ENCODE assay signal across 8 cellular contexts in the genomic region with DNA sequence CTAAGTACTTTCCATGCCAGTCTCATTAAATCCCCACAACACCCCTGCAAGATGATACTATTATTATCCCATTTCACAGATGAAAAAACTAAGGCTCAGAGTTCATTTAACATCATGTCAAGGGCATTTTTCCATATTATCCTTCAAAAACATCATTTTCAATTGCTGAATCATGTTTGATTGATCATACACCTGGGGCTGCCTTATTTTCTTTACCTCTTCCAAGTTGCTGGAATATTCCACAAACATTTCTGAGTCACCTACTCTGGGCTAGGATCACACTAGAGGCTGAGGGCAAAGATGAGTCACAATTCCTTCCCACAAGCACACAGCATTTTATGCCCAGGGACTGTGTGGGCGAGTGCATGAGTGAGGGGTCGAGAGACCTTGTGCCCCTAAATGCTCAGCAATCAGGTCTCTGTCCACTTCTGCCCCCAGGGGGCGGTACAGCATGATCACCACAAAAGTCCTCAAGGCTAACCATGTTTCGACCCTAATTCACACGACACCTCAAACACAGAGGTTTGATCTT. TPM values are rescaled to one million over a fixed set of nuclear protein-coding genes. Genes with fewer than 3 reads are reported as not detected.
A peak's percentile ranks its signal among the peaks of the same experiment; 100 is the strongest.
DNase-seq lines count a peak whose midpoint lies in the region; TF ChIP-seq lines count a peak whose summit lies in the region.

No MANE protein-coding gene starts in this region.

- H3K4me3 ChIP-seq in LNCaP clone FGC (ENCODE audit: low read depth, low read length) (no peak overlapping the region), fibroblast of the aortic adventitia (ENCODE audit: low read depth, low read length) (no peak overlapping the region)

- TF ChIP-seq CTCF in LNCaP clone FGC (IDR thresholded peaks at IDR 0.05; ENCODE audit: control insufficient read depth, extremely low read depth, insufficient read depth) (peak; percentile 26; the same call in 1 of the 2 replicates), fibroblast of the aortic adventitia (IDR thresholded peaks at IDR 0.05; ENCODE audit: insufficient read depth, low read length) (peak; percentile 39)

- DNase-seq in GDM1 (lab: John Stamatoyannopoulos, UW), result peak; percentile 26
- no peak for DNase-seq in LNCaP clone FGC (ENCODE audit: low read depth)
- peak; percentile 75 for DNase-seq in activated CD8-positive, alpha-beta memory T cell treated with anti-CD3 and anti-CD28 coated beads, Interleukin-2, amount 50 U/mL, for 4 hours
- peak; percentile 78 for DNase-seq in fibroblast of the aortic adventitia (ENCODE audit: low read depth)
- DNase-seq in stimulated activated CD8-positive, alpha-beta memory T cell treated with anti-CD3 and anti-CD28 coated beads, Interleukin-12 subunit alpha, Interleukin-12 subunit beta, amount 100 ng/mL, for 1 hour (ENCODE audit: low read depth), result peak; percentile 35
- no peak for DNase-seq in NCI-H1694 (lab: John Stamatoyannopoulos, UW)
- no peak for DNase-seq in DMS153 (lab: John Stamatoyannopoulos, UW)
- DNase-seq in hippocampal formation (lab: John Stamatoyannopoulos, UW), result no peak

RNA-seq across cellular contexts. Expression of a gene that starts 14.1 kb away (rescaled TPM):
- total RNA-seq in fibroblast of the aortic adventitia (ENCODE audit: low replicate concordance), result 58.4 and 164 TPM in 2 replicates

RNA-seq across cellular contexts. Expression of a gene that starts 21.7 kb away (rescaled TPM):
- 0.57 and 1.5 TPM in 2 replicates for total RNA-seq in fibroblast of the aortic adventitia (ENCODE audit: low replicate concordance)

RNA-seq across cellular contexts. Expression of a gene that starts 49.6 kb away (rescaled TPM):
- total RNA-seq in fibroblast of the aortic adventitia (ENCODE audit: low replicate concordance), result 136 TPM in 2 replicates

RNA-seq across cellular contexts. Expression of a gene that starts 51.0 kb away (rescaled TPM):
- 46.6 and 105 TPM in 2 replicates for total RNA-seq in fibroblast of the aortic adventitia (ENCODE audit: low replicate concordance)

Comparison
In these comparisons a context has a peak if more than half of its experiments do, and no peak if none do; other contexts are left out.
1. DNase-seq: peak in GDM1 (single experiment), activated CD8-positive, alpha-beta memory T cell treated with anti-CD3 and anti-CD28 coated beads, Interleukin-2, amount 50 U/mL, for 4 hours (single experiment), fibroblast of the aortic adventitia (single experiment) and stimulated activated CD8-positive, alpha-beta memory T cell treated with anti-CD3 and anti-CD28 coated beads, Interleukin-12 subunit alpha, Interleukin-12 subunit beta, amount 100 ng/mL, for 1 hour (single experiment); none in LNCaP clone FGC (single experiment), NCI-H1694 (single experiment), DMS153 (single experiment) and hippocampal formation (0 of 2).